8 cellular contexts compared by ENCODE assay signal in genomic region chr13:33543631-33544030, GRCh38.
DNase-seq lines count a peak whose midpoint lies in the region; ATAC-seq and TF ChIP-seq lines count a peak whose summit lies in the region.

No MANE protein-coding gene starts in this region.

- TF ChIP-seq POLR2A in stomach (IDR thresholded peaks at IDR 0.05): no peak

- CTCF ChIA-PET in activated CD4-positive, alpha-beta memory T cell treated with anti-CD3 and anti-CD28 coated beads for 36 hours (lab: Charles Lee): interaction anchor here (1.0 to 3.8 kb wide), 12 partner anchors 11 to 958 kb away, joined by 3 to 61 read pairs (median 7); partner anchors contain the start of genes PDS5B and RFC3

- no peaks in the 10 kb centered on the region for H3K79me2 ChIP-seq in ACC112 (ENCODE audit: control insufficient read depth, insufficient read depth, low read length, unreplicated experiment)
- H3K79me2 ChIP-seq in H9 (ENCODE audit: insufficient read depth, low read length): no peaks in the 10 kb centered on the region

- peak overlapping the region; percentile 98 for H3K27ac ChIP-seq in ACC112 (ENCODE audit: low read depth, low read length)
- peak overlapping the region; percentile 98 for H3K27ac ChIP-seq in H9 (ENCODE audit: insufficient read length, low read depth, low read length)
- H3K27ac ChIP-seq in stomach: peak overlapping the region; percentile 85 to 99 (median 95)

- H3K4me3 ChIP-seq in ACC112 (ENCODE audit: low read depth, low read length) (peak overlapping the region; percentile 76), iPS-18c (ENCODE audit: insufficient read depth, low read depth, low read length) (peak overlapping the region; percentile 66; the same call in 1 of the 2 replicates), stomach (peak overlapping the region; percentile 29 to 50 (median 45))

- H3K56ac ChIP-seq in H9 (ENCODE audit: insufficient read length, low read depth, low read length): no peak overlapping the region

- H3K23ac ChIP-seq in H9 (ENCODE audit: insufficient read length, low read depth, low read length): no peak overlapping the region

- no peak overlapping the region for H2BK5ac ChIP-seq in H9 (ENCODE audit: insufficient read length, low read length)

- no peak overlapping the region for H4K91ac ChIP-seq in H9 (ENCODE audit: insufficient read length, low read depth, low read length)

- H3K9me3 Mint-ChIP-seq in H9: no peaks in the 10 kb centered on the region
- no peaks in the 10 kb centered on the region for H3K9me3 Mint-ChIP-seq in activated CD4-positive, alpha-beta memory T cell treated with anti-CD3 and anti-CD28 coated beads for 36 hours

- H4K5ac ChIP-seq in H9 (ENCODE audit: insufficient read length, low read depth, low read length): no peak overlapping the region

- H2BK15ac ChIP-seq in H9 (ENCODE audit: low read depth, low read length): no peak overlapping the region

- H3K27me3 ChIP-seq in ACC112 (ENCODE audit: insufficient read depth, low read length) (no peaks in the 10 kb centered on the region), H9 (ENCODE audit: insufficient read depth, low read length) (no peaks in the 10 kb centered on the region), stomach (no peaks in the 10 kb centered on the region)

- peak overlapping the region; percentile 75 for H3K4me2 ChIP-seq in H9 (ENCODE audit: insufficient read depth, insufficient read length, low read length)

- no peak overlapping the region for H3K9ac ChIP-seq in H9 (ENCODE audit: extremely low read depth, insufficient read length, low read length)

- no CpG with 5 or more reads among the region's 2 CpGs for WGBS in H9 (ENCODE audit: extremely low coverage, insufficient read length, low lambda C conversion rate)
- WGBS in stomach, 5 donors: 18 to 31% (median 24%) methylated on average over 2 of the region's 2 CpGs

- POLR2A ChIA-PET in activated CD4-positive, alpha-beta memory T cell treated with anti-CD3 and anti-CD28 coated beads for 36 hours (lab: Charles Lee): interaction anchor here (1.1 to 2.1 kb wide), 4 partner anchors 67 to 135 kb away, joined by 3 to 15 read pairs (median 6); no protein-coding TSS in a partner anchor

- H3K9me3 ChIP-seq in H9 (ENCODE audit: control insufficient read depth, low read depth, low read length) (no peaks in the 10 kb centered on the region), iPS-18c (ENCODE audit: control insufficient read depth, insufficient read depth, low read length) (no peaks in the 10 kb centered on the region), stomach (no peaks in the 10 kb centered on the region)

- peaks cover 35 to 36% of the 10 kb centered on the region in 2 experiments for H3K4me1 Mint-ChIP-seq in H9
- H3K4me1 Mint-ChIP-seq in activated CD4-positive, alpha-beta memory T cell treated with anti-CD3 and anti-CD28 coated beads for 36 hours (ENCODE audit: low read depth): peaks cover 51% of the 10 kb centered on the region

- ATAC-seq in GM18861 (IDR thresholded peaks at IDR 0.05; ENCODE audit: unreplicated experiment): no peak

- no peak for TF ChIP-seq EP300 in stomach (IDR thresholded peaks at IDR 0.05)

- no peak overlapping the region for H2BK12ac ChIP-seq in H9 (ENCODE audit: insufficient read length, low read depth, low read length)

- no peaks in the 10 kb centered on the region for H4K20me1 ChIP-seq in H9 (ENCODE audit: control insufficient read depth, insufficient read depth, insufficient read length)

- H3K4me3 Mint-ChIP-seq in H9: peak overlapping the region; percentile 80 to 90
- H3K4me3 Mint-ChIP-seq in activated CD4-positive, alpha-beta memory T cell treated with anti-CD3 and anti-CD28 coated beads for 36 hours: peak overlapping the region; percentile 83

- TF ChIP-seq CTCF in H9 (conservative IDR thresholded peaks at IDR 0.05) (no peak), stomach (IDR thresholded peaks at IDR 0.05) (no peak)

- H3K27ac Mint-ChIP-seq in H9: peak overlapping the region; percentile 99 to 100 (median 100); a peak in 6 of 7 replicates
- H3K27ac Mint-ChIP-seq in activated CD4-positive, alpha-beta memory T cell treated with anti-CD3 and anti-CD28 coated beads for 36 hours: peak overlapping the region; percentile 100

- H2AK5ac ChIP-seq in H9 (ENCODE audit: insufficient read length, low read length): no peak overlapping the region

- no peaks in the 10 kb centered on the region for H3K27me3 Mint-ChIP-seq in H9 (ENCODE audit: low read depth)
- H3K27me3 Mint-ChIP-seq in activated CD4-positive, alpha-beta memory T cell treated with anti-CD3 and anti-CD28 coated beads for 36 hours: no peaks in the 10 kb centered on the region

- no peak overlapping the region for H3T11ph ChIP-seq in H9 (ENCODE audit: low read length)

- H3K4ac ChIP-seq in H9 (ENCODE audit: low read depth, low read length): no peak overlapping the region

- H2AFZ ChIP-seq in ACC112 (ENCODE audit: low read length, unreplicated experiment): peak overlapping the region; percentile 84
- H2AFZ ChIP-seq in H9 (ENCODE audit: low read length): no peak overlapping the region

- H3K36me3 ChIP-seq in ACC112 (ENCODE audit: insufficient read depth, low read length): no peaks in the 10 kb centered on the region
- H3K36me3 ChIP-seq in stomach: no peaks in the 10 kb centered on the region

- peaks cover 21% of the 10 kb centered on the region for H3K4me1 ChIP-seq in ACC112 (ENCODE audit: control insufficient read depth, insufficient read depth, low read length, unreplicated experiment)
- H3K4me1 ChIP-seq in H9 (ENCODE audit: insufficient read depth, low read length): no peaks in the 10 kb centered on the region
- peaks cover 10 to 40% (median 32%) of the 10 kb centered on the region in 4 donors for H3K4me1 ChIP-seq in stomach

- no peak overlapping the region for H3K14ac ChIP-seq in H9 (ENCODE audit: insufficient read depth, low read length)

- intact Hi-C loops in activated CD4-positive, alpha-beta memory T cell treated with anti-CD3 and anti-CD28 coated beads for 36 hours (cut with micrococcal nuclease): loop anchor here (1.0 to 10.0 kb wide), 8 partner anchors 180 to 1228 kb away; partner anchors contain the start of genes BRCA2, KL and ZAR1L
- intact Hi-C loops in stomach (cut with DNase I; ENCODE audit: low total_unique reads): no loop called here

- peaks cover 3% of the 10 kb centered on the region for H3K23me2 ChIP-seq in H9 (ENCODE audit: insufficient read length, low read depth, low read length, poor library complexity, severe bottlenecking)

- no peak overlapping the region for H3K18ac ChIP-seq in H9 (ENCODE audit: insufficient read length, low read depth, low read length)

- H4K8ac ChIP-seq in H9 (replicated peaks; ENCODE audit: insufficient read length, low read depth, low read length): no peak overlapping the region

- no peaks in the 10 kb centered on the region for H3K36me3 Mint-ChIP-seq in H9 (ENCODE audit: insufficient read depth in 1 of 3, low read depth in 3 of 3)
- H3K36me3 Mint-ChIP-seq in activated CD4-positive, alpha-beta memory T cell treated with anti-CD3 and anti-CD28 coated beads for 36 hours: no peaks in the 10 kb centered on the region

- no peak overlapping the region for H2BK120ac ChIP-seq in H9 (ENCODE audit: low read depth, low read length, poor library complexity, severe bottlenecking)

- DNase-seq in H9: no peak
- no peak for DNase-seq in activated CD4-positive, alpha-beta memory T cell treated with anti-CD3 and anti-CD28 coated beads for 36 hours
- no peak for DNase-seq in stomach
- DNase-seq in NK-92 (lab: John Stamatoyannopoulos, UW; ENCODE audit: unreplicated experiment): no peak
- no peak for DNase-seq in kidney glomerular epithelial cell (lab: John Stamatoyannopoulos, UW)

- no peak overlapping the region for H2BK20ac ChIP-seq in H9 (ENCODE audit: low read depth, low read length, poor library complexity, severe bottlenecking)

- H3K79me1 ChIP-seq in H9 (ENCODE audit: insufficient read depth, low read depth, low read length, poor library complexity, severe bottlenecking): no peaks in the 10 kb centered on the region
